8 cellular contexts compared by ENCODE assay signal in genomic region chr3:24185738-24186384, GRCh38.
DNase-seq lines count a peak whose midpoint lies in the region; ATAC-seq, FAIRE-seq and TF ChIP-seq lines count a peak whose summit lies in the region.

No MANE protein-coding gene starts in this region.

- peak; percentile 65 for FAIRE-seq in GM18507 (lab: Jason Lieb, UNC)

- no peaks in the 10 kb centered on the region for H3K27me3 ChIP-seq in psoas muscle (ENCODE audit: insufficient read depth in 3 of 3, low read length in 2 of 3)

- no peaks in the 10 kb centered on the region for H3K9me3 ChIP-seq in psoas muscle

- DNase-seq in C1 segment of cervical spinal cord (lab: John Stamatoyannopoulos, UW) (peak in 8 of 14 donors; percentile 1 to 28 (median 12)), GM18507 (ENCODE audit: extremely low spot score, insufficient read length, low read depth) (peak; percentile 9), NCI-H146 (lab: John Stamatoyannopoulos, UW) (peak; percentile 77), Right ventricle myocardium superior (no peak), psoas muscle (peak; percentile 23 to 56), NCI-H187 treated with DMSO at 0.1 percent for 48 hours (lab: John Stamatoyannopoulos, UW) (no peak)
- DNase-seq in activated T-helper 9 cell treated with anti-CD3 and anti-CD28 coated beads, Interleukin-2, amount 50 U/mL, for 16 hours (ENCODE audit: low read depth) = peak; percentile 0

- peak overlapping the region; percentile 56 for H3K27ac ChIP-seq in psoas muscle

- WGBS in psoas muscle, 3 donors = 31 to 45% (median 32%) methylated on average over 5 of the region's 5 CpGs

- H3K4me3 ChIP-seq in psoas muscle = no peak overlapping the region

- H3K36me3 ChIP-seq in psoas muscle (ENCODE audit: insufficient read depth in 1 of 2, low read depth in 1 of 2) = peaks cover 0 to 4% of the 10 kb centered on the region in 2 donors

- H3K4me1 ChIP-seq in psoas muscle = peaks cover 30% of the 10 kb centered on the region

- peak; percentile 54 for TF ChIP-seq CTCF in psoas muscle (IDR thresholded peaks at IDR 0.05)

- peak; percentile 90 for ATAC-seq in HG02938 (IDR thresholded peaks at IDR 0.05; ENCODE audit: unreplicated experiment)
- ATAC-seq in Right ventricle myocardium superior (ENCODE audit: poor library complexity) = peak; percentile 67
- peak; percentile 73 to 87 (median 83) for ATAC-seq in psoas muscle

- intact Hi-C loops in Right ventricle myocardium superior (cut with DNase I) = no loop called here
- intact Hi-C loops in psoas muscle (cut with DNase I) = loop anchor here in 1 of 2 donors (5.0 kb wide), 1 partner anchor 51 kb away; no protein-coding TSS in a partner anchor

Comparison
In these comparisons a context has a peak if more than half of its experiments do, and no peak if none do; other contexts are left out.
1. DNase-seq: peak in C1 segment of cervical spinal cord (8 of 14), GM18507 (single experiment), NCI-H146 (single experiment), activated T-helper 9 cell treated with anti-CD3 and anti-CD28 coated beads, Interleukin-2, amount 50 U/mL, for 16 hours (single experiment) and psoas muscle (2 of 2); none in Right ventricle myocardium superior (single experiment) and NCI-H187 treated with DMSO at 0.1 percent for 48 hours (single experiment).
2. Peak in every context shown above with its lines, with median percentiles within 50 percentile points of each other: ATAC-seq.